Comparison of ENCODE assay signal across 8 cellular contexts in genomic region chr17:29155235-29155965, GRCh38. TPM values are rescaled to one million over a fixed set of nuclear protein-coding genes. Genes with fewer than 3 reads are reported as not detected.
DNase-seq lines count a peak whose midpoint lies in the region; ATAC-seq and TF ChIP-seq lines count a peak whose summit lies in the region.

No MANE protein-coding gene starts in this region.

- CTCF ChIA-PET in Calu3 (lab: Charles Lee) (interaction anchor here (0.7 to 1.6 kb wide), 10 partner anchors 8 to 136 kb away, joined by 3 to 25 read pairs (median 3); partner anchors contain the start of gene MYO18A), Panc1 (lab: Charles Lee) (interaction anchor here (0.6 to 1.6 kb wide), 2 partner anchors 23 to 24 kb away, joined by 5 to 17 read pairs; partner anchors contain the start of gene MYO18A)
- CTCF ChIA-PET in activated naive CD4-positive, alpha-beta T cell treated with anti-CD3 and anti-CD28 coated beads for 36 hours (lab: Charles Lee) = interaction anchor here (0.8 to 1.5 kb wide), 8 partner anchors 8 to 137 kb away, joined by 3 to 7 read pairs (median 3); partner anchors contain the start of gene MYO18A

- WGBS in right cardiac atrium = 50% methylated on average over 11 of the region's 11 CpGs

- in situ Hi-C loops in Panc1 (cut with HindIII; ENCODE audit: low pct_unique_long_range_greater_than_20kb, low sequenced_read_pairs) = no loop called here

- peak overlapping the region; percentile 59 for H3K4me3 Mint-ChIP-seq in Calu3 (ENCODE audit: low read depth, unreplicated experiment)
- H3K4me3 Mint-ChIP-seq in activated naive CD4-positive, alpha-beta T cell treated with anti-CD3 and anti-CD28 coated beads for 36 hours = no peak overlapping the region

- H3K27ac ChIP-seq in Panc1 (ENCODE audit: low read length) (peak overlapping the region; percentile 97), right cardiac atrium (ENCODE audit: low read length) (peak overlapping the region; percentile 74)

- H3K27me3 Mint-ChIP-seq in Calu3 (ENCODE audit: unreplicated experiment) = no peaks in the 10 kb centered on the region
- no peaks in the 10 kb centered on the region for H3K27me3 Mint-ChIP-seq in activated naive CD4-positive, alpha-beta T cell treated with anti-CD3 and anti-CD28 coated beads for 36 hours (ENCODE audit: low read depth)

- TF ChIP-seq CTCF in Calu3 (IDR thresholded peaks at IDR 0.05; ENCODE audit: unreplicated experiment) (no peak), Panc1 (IDR thresholded peaks at IDR 0.05) (no peak)

- POLR2A ChIA-PET in Panc1 (lab: Charles Lee) = interaction anchor here (0.5 to 0.8 kb wide), 3 partner anchors 21 to 101 kb away, joined by 3 to 6 read pairs (median 3); no protein-coding TSS in a partner anchor

- H3K27me3 ChIP-seq in Panc1 (ENCODE audit: control insufficient read depth, insufficient read depth, low read length) (no peaks in the 10 kb centered on the region), right cardiac atrium (ENCODE audit: control insufficient read depth, insufficient read depth) (no peaks in the 10 kb centered on the region)

- no peaks in the 10 kb centered on the region for H3K36me3 ChIP-seq in Panc1 (ENCODE audit: control insufficient read depth, insufficient read depth, low read length)

- intact Hi-C loops in Calu3 (cut with micrococcal nuclease; ENCODE audit: unreplicated experiment) (no loop called here), Panc1 (cut with micrococcal nuclease; ENCODE audit: unreplicated experiment) (no loop called here), right cardiac atrium (cut with DNase I) (loop anchor here in 1 of 4 donors (10.0 kb wide), 1 partner anchor 129 kb away; no protein-coding TSS in a partner anchor)
- intact Hi-C loops in activated naive CD4-positive, alpha-beta T cell treated with anti-CD3 and anti-CD28 coated beads for 36 hours (cut with micrococcal nuclease) = no loop called here

- peak overlapping the region; percentile 95 for H3K27ac Mint-ChIP-seq in Calu3 (ENCODE audit: unreplicated experiment)
- peak overlapping the region; percentile 43 for H3K27ac Mint-ChIP-seq in activated naive CD4-positive, alpha-beta T cell treated with anti-CD3 and anti-CD28 coated beads for 36 hours

- ATAC-seq in Panc1 (peak; percentile 75), right cardiac atrium (peak; percentile 65 to 84)

- H3K9me3 ChIP-seq in Panc1 (ENCODE audit: control insufficient read depth, insufficient read depth, low read depth, low read length) = no peaks in the 10 kb centered on the region
- no peaks in the 10 kb centered on the region for H3K9me3 ChIP-seq in right cardiac atrium (ENCODE audit: control insufficient read depth, low read length)

- peak overlapping the region in 1 of 2 experiments; percentile 12; a peak in 1 of 4 replicates for H3K4me3 ChIP-seq in Panc1 (ENCODE audit: low read depth in 2 of 2, low read length in 2 of 2)
- no peak overlapping the region for H3K4me3 ChIP-seq in right cardiac atrium (ENCODE audit: low read length)

- no peaks in the 10 kb centered on the region for H3K9me3 Mint-ChIP-seq in Calu3 (ENCODE audit: low read depth, unreplicated experiment)
- no peaks in the 10 kb centered on the region for H3K9me3 Mint-ChIP-seq in activated naive CD4-positive, alpha-beta T cell treated with anti-CD3 and anti-CD28 coated beads for 36 hours

- H3K36me3 Mint-ChIP-seq in Calu3 (ENCODE audit: insufficient read depth, unreplicated experiment) = peaks cover 25% of the 10 kb centered on the region
- no peaks in the 10 kb centered on the region for H3K36me3 Mint-ChIP-seq in activated naive CD4-positive, alpha-beta T cell treated with anti-CD3 and anti-CD28 coated beads for 36 hours (ENCODE audit: low read depth)

- DNase-seq in Calu3 = peak; percentile 79
- no peak for DNase-seq in Panc1 (ENCODE audit: low read depth, low spot score)
- peak; percentile 81 for DNase-seq in activated naive CD4-positive, alpha-beta T cell treated with anti-CD3 and anti-CD28 coated beads for 36 hours
- peak; percentile 56 to 78 (median 74) for DNase-seq in right cardiac atrium
- DNase-seq in stimulated activated CD4-positive, alpha-beta T cell treated with anti-CD3 and anti-CD28 coated beads, Interleukin-2, amount 100 ng/mL, for 4 hours (ENCODE audit: low read depth) = peak; percentile 60
- no peak for DNase-seq in cerebellar nuclear complex (lab: John Stamatoyannopoulos, UW)
- no peak for DNase-seq in NCI-H2081 treated with DMSO at 0.1 percent for 48 hours (lab: John Stamatoyannopoulos, UW)
- no peak for DNase-seq in DMS79 treated with DMSO at 0.1 percent for 48 hours (lab: John Stamatoyannopoulos, UW)

- BruUV-seq in Calu3 (replicated peaks; lab: Mats Ljungman, UMichigan) (no TSS peak), Panc1 (replicated peaks; lab: Mats Ljungman, UMichigan) (no TSS peak)

- H3K4me1 ChIP-seq in Panc1 (ENCODE audit: control insufficient read depth, insufficient read depth, low read length) = peaks cover 100% of the 10 kb centered on the region
- H3K4me1 ChIP-seq in right cardiac atrium (ENCODE audit: control insufficient read depth, insufficient read depth, low read length) = peaks cover 47% of the 10 kb centered on the region

- peaks cover 94% of the 10 kb centered on the region for H3K4me1 Mint-ChIP-seq in Calu3 (ENCODE audit: low read depth, unreplicated experiment)
- peaks cover 18% of the 10 kb centered on the region for H3K4me1 Mint-ChIP-seq in activated naive CD4-positive, alpha-beta T cell treated with anti-CD3 and anti-CD28 coated beads for 36 hours (ENCODE audit: low read depth)

RNA-seq across cellular contexts. Expression of gene MYO18A, which starts 24.8 kb away (rescaled TPM):
- total RNA-seq in Calu3 (2022) = 89.9 and 123 TPM in 2 replicates
- 108 TPM for total RNA-seq in Panc1 (2021; ENCODE audit: unreplicated experiment)
- polyA plus RNA-seq in Panc1 (2012; ENCODE audit: insufficient read length) = 94.4 TPM
- total RNA-seq in activated naive CD4-positive, alpha-beta T cell treated with anti-CD3 and anti-CD28 coated beads for 36 hours = 10 to 100 TPM; 23.8 to 25.0 TPM
- total RNA-seq in right cardiac atrium = 100 to 1,000 TPM; 206 to 312 (median 277) TPM
- polyA plus RNA-seq in right cardiac atrium = 248 TPM

Comparison
In these comparisons a context has a peak if more than half of its experiments do, and no peak if none do; other contexts are left out.
1. DNase-seq: peak in Calu3 (single experiment), activated naive CD4-positive, alpha-beta T cell treated with anti-CD3 and anti-CD28 coated beads for 36 hours (single experiment), right cardiac atrium (3 of 3) and stimulated activated CD4-positive, alpha-beta T cell treated with anti-CD3 and anti-CD28 coated beads, Interleukin-2, amount 100 ng/mL, for 4 hours (single experiment); none in Panc1 (single experiment), cerebellar nuclear complex (0 of 2), NCI-H2081 treated with DMSO at 0.1 percent for 48 hours (single experiment) and DMS79 treated with DMSO at 0.1 percent for 48 hours (single experiment).